Comparison of ENCODE assay signal across 18 cellular contexts in genomic region chr19:5635427-5635826, GRCh38. TPM values are rescaled to one million over a fixed set of nuclear protein-coding genes. Genes with fewer than 3 reads are reported as not detected.
A peak's percentile ranks its signal among the peaks of the same experiment; 100 is the strongest.
DNase-seq lines count a peak whose midpoint lies in the region; ATAC-seq and TF ChIP-seq lines count a peak whose summit lies in the region.
"Had no signal": no experiment of that assay in that cellular context is flagged by ENCODE, and none has a peak within 500 bp of the region (broad histone marks: within the 10 kb centered on the region; RNA-seq: fewer than 3 reads in every experiment).

No MANE protein-coding gene starts in this region.

- no peak for DNase-seq in activated CD8-positive, alpha-beta T cell treated with anti-CD3 and anti-CD28 coated beads, Interleukin-2, amount 10 ng/mL, durations not matched to agents 7 days and 5 days
- no peak for DNase-seq in activated CD8-positive, alpha-beta T cell treated with anti-CD3 and anti-CD28 coated beads for 36 hours
- DNase-seq in CD4-positive, CD25-positive, alpha-beta regulatory T cell: no peak
- DNase-seq in NCI-H526 treated with DMSO at 0.1 percent for 48 hours (lab: John Stamatoyannopoulos, UW) (peak; percentile 85), nephron progenitor cell (no peak), stomach (no peak), 8988T (no peak)
- DNase-seq: HCEC 1CT, NCI-H146, NCI-H446, NCI-H82, Right ventricle myocardium superior had no signal

- H3K4me1 ChIP-seq in CD4-positive, CD25-positive, alpha-beta regulatory T cell (ENCODE audit: control insufficient read depth, insufficient read depth, low read length, poor library complexity, severe bottlenecking): peaks cover 14% of the 10 kb centered on the region
- peaks cover 31 to 94% (median 57%) of the 10 kb centered on the region in 4 donors for H3K4me1 ChIP-seq in stomach

- peaks cover 25% of the 10 kb centered on the region for H3K36me3 ChIP-seq in CD4-positive, CD25-positive, alpha-beta regulatory T cell (ENCODE audit: control insufficient read depth, insufficient read depth, low read length)
- H3K36me3 ChIP-seq in stomach: peaks cover 0 to 12% (median 11%) of the 10 kb centered on the region in 4 donors

- H3K9me3 Mint-ChIP-seq in activated CD8-positive, alpha-beta T cell treated with anti-CD3 and anti-CD28 coated beads, Interleukin-2, amount 10 ng/mL, durations not matched to agents 7 days and 5 days (ENCODE audit: insufficient read depth): no peaks in the 10 kb centered on the region
- H3K9me3 Mint-ChIP-seq in activated CD8-positive, alpha-beta T cell treated with anti-CD3 and anti-CD28 coated beads for 36 hours: no peaks in the 10 kb centered on the region
- no peaks in the 10 kb centered on the region for H3K9me3 Mint-ChIP-seq in CD4-positive, CD25-positive, alpha-beta regulatory T cell
- no peaks in the 10 kb centered on the region for H3K9me3 Mint-ChIP-seq in nephron progenitor cell

- 83 to 88% (median 83%) methylated on average over 6 of the region's 6 CpGs for WGBS in stomach, 5 donors

- intact Hi-C loops in activated CD8-positive, alpha-beta T cell treated with anti-CD3 and anti-CD28 coated beads for 36 hours (cut with micrococcal nuclease): no loop called here
- intact Hi-C loops in stomach (cut with DNase I; ENCODE audit: low total_unique reads): no loop called here

- no peak overlapping the region for H3K4me3 Mint-ChIP-seq in activated CD8-positive, alpha-beta T cell treated with anti-CD3 and anti-CD28 coated beads, Interleukin-2, amount 10 ng/mL, durations not matched to agents 7 days and 5 days
- H3K4me3 Mint-ChIP-seq in activated CD8-positive, alpha-beta T cell treated with anti-CD3 and anti-CD28 coated beads for 36 hours: no peak overlapping the region
- peak overlapping the region in 2 of 4 donors; percentile 0 to 48 for H3K4me3 Mint-ChIP-seq in CD4-positive, CD25-positive, alpha-beta regulatory T cell
- H3K4me3 Mint-ChIP-seq in nephron progenitor cell: no peak overlapping the region

- peak overlapping the region; percentile 26 for H3K27ac Mint-ChIP-seq in activated CD8-positive, alpha-beta T cell treated with anti-CD3 and anti-CD28 coated beads, Interleukin-2, amount 10 ng/mL, durations not matched to agents 7 days and 5 days
- no peak overlapping the region for H3K27ac Mint-ChIP-seq in activated CD8-positive, alpha-beta T cell treated with anti-CD3 and anti-CD28 coated beads for 36 hours
- H3K27ac Mint-ChIP-seq in CD4-positive, CD25-positive, alpha-beta regulatory T cell: no peak overlapping the region
- H3K27ac Mint-ChIP-seq in nephron progenitor cell: peak overlapping the region; percentile 62

- CTCF ChIA-PET in activated CD8-positive, alpha-beta T cell treated with anti-CD3 and anti-CD28 coated beads, Interleukin-2, amount 10 ng/mL, durations not matched to agents 7 days and 5 days (lab: Charles Lee): interaction anchor here (1.9 to 2.0 kb wide), 2 partner anchors 12 to 85 kb away, joined by 4 read pairs; partner anchors contain the start of genes CATSPERD, LONP1, SAFB and SAFB2
- CTCF ChIA-PET in activated CD8-positive, alpha-beta T cell treated with anti-CD3 and anti-CD28 coated beads for 36 hours (lab: Charles Lee): interaction anchor here (1.0 kb wide), 2 partner anchors 9 to 11 kb away, joined by 3 read pairs; no protein-coding TSS in a partner anchor

- H3K27me3 Mint-ChIP-seq in activated CD8-positive, alpha-beta T cell treated with anti-CD3 and anti-CD28 coated beads, Interleukin-2, amount 10 ng/mL, durations not matched to agents 7 days and 5 days (ENCODE audit: low read depth): no peaks in the 10 kb centered on the region
- no peaks in the 10 kb centered on the region for H3K27me3 Mint-ChIP-seq in activated CD8-positive, alpha-beta T cell treated with anti-CD3 and anti-CD28 coated beads for 36 hours
- H3K27me3 Mint-ChIP-seq in CD4-positive, CD25-positive, alpha-beta regulatory T cell: no peaks in the 10 kb centered on the region
- H3K27me3 Mint-ChIP-seq in nephron progenitor cell (ENCODE audit: low read depth, poor library complexity): no peaks in the 10 kb centered on the region

- H3K4me3 ChIP-seq in CD4-positive, CD25-positive, alpha-beta regulatory T cell (ENCODE audit: low read depth, low read length): peak overlapping the region; percentile 4
- H3K4me3 ChIP-seq in stomach: no peak overlapping the region
- H3K4me3 ChIP-seq: BLaER1 treated with 17β-estradiol and CSF1 and Interleukin-3, amounts not matched to agents 10 nM and 100 nM; K562; Peyer's patch had no signal

- H3K27ac ChIP-seq in CD4-positive, CD25-positive, alpha-beta regulatory T cell (ENCODE audit: insufficient read depth, low read length, poor library complexity, severe bottlenecking): no peak overlapping the region
- no peak overlapping the region for H3K27ac ChIP-seq in stomach
- H3K27ac ChIP-seq: 22Rv1; BLaER1 treated with 17β-estradiol and CSF1 and Interleukin-3, amounts not matched to agents 10 nM and 100 nM; HL-60; Peyer's patch had no signal

- no peak for TF ChIP-seq EP300 in stomach (IDR thresholded peaks at IDR 0.05)

- no peak for TF ChIP-seq POLR2A in stomach (IDR thresholded peaks at IDR 0.05)

- H3K27me3 ChIP-seq in CD4-positive, CD25-positive, alpha-beta regulatory T cell (ENCODE audit: control insufficient read depth, insufficient read depth, low read length): no peaks in the 10 kb centered on the region
- H3K27me3 ChIP-seq in stomach: no peaks in the 10 kb centered on the region
- H3K27me3 ChIP-seq: BLaER1 treated with 17β-estradiol and CSF1 and Interleukin-3, amounts not matched to agents 10 nM and 100 nM; Peyer's patch had no signal

- POLR2A ChIA-PET in activated CD8-positive, alpha-beta T cell treated with anti-CD3 and anti-CD28 coated beads, Interleukin-2, amount 10 ng/mL, durations not matched to agents 7 days and 5 days (lab: Charles Lee): interaction anchor here (1.9 to 2.2 kb wide), 2 partner anchors 11 to 12 kb away, joined by 5 to 7 read pairs; partner anchors contain the start of genes SAFB and SAFB2
- POLR2A ChIA-PET in activated CD8-positive, alpha-beta T cell treated with anti-CD3 and anti-CD28 coated beads for 36 hours (lab: Charles Lee): interaction anchor here (0.7 to 2.2 kb wide), 2 partner anchors 11 to 15 kb away, joined by 3 to 17 read pairs; partner anchors contain the start of genes SAFB and SAFB2

- H3K4me1 Mint-ChIP-seq in activated CD8-positive, alpha-beta T cell treated with anti-CD3 and anti-CD28 coated beads, Interleukin-2, amount 10 ng/mL, durations not matched to agents 7 days and 5 days (ENCODE audit: low read depth): peaks cover 23% of the 10 kb centered on the region
- H3K4me1 Mint-ChIP-seq in activated CD8-positive, alpha-beta T cell treated with anti-CD3 and anti-CD28 coated beads for 36 hours (ENCODE audit: low read depth): peaks cover 46% of the 10 kb centered on the region
- H3K4me1 Mint-ChIP-seq in CD4-positive, CD25-positive, alpha-beta regulatory T cell: peaks cover 22 to 71% (median 53%) of the 10 kb centered on the region in 4 donors
- H3K4me1 Mint-ChIP-seq in nephron progenitor cell: peaks cover 18% of the 10 kb centered on the region

- TF ChIP-seq CTCF in activated CD8-positive, alpha-beta T cell treated with anti-CD3 and anti-CD28 coated beads for 36 hours (IDR thresholded peaks at IDR 0.05): no peak
- TF ChIP-seq CTCF in nephron progenitor cell (IDR thresholded peaks at IDR 0.05) (no peak), stomach (IDR thresholded peaks at IDR 0.05) (no peak)

- peaks cover 35% of the 10 kb centered on the region for H3K36me3 Mint-ChIP-seq in activated CD8-positive, alpha-beta T cell treated with anti-CD3 and anti-CD28 coated beads, Interleukin-2, amount 10 ng/mL, durations not matched to agents 7 days and 5 days (ENCODE audit: low read depth)
- peaks cover 27% of the 10 kb centered on the region for H3K36me3 Mint-ChIP-seq in activated CD8-positive, alpha-beta T cell treated with anti-CD3 and anti-CD28 coated beads for 36 hours (ENCODE audit: low read depth)
- H3K36me3 Mint-ChIP-seq in CD4-positive, CD25-positive, alpha-beta regulatory T cell: peaks cover 7% of the 10 kb centered on the region
- peaks cover 61% of the 10 kb centered on the region for H3K36me3 Mint-ChIP-seq in nephron progenitor cell (ENCODE audit: low read depth)

- no peak for ATAC-seq in activated CD8-positive, alpha-beta T cell treated with anti-CD3 and anti-CD28 coated beads, Interleukin-2, amount 10 ng/mL, durations not matched to agents 7 days and 5 days
- ATAC-seq in activated CD8-positive, alpha-beta T cell treated with anti-CD3 and anti-CD28 coated beads for 36 hours: no peak
- ATAC-seq in CD4-positive, CD25-positive, alpha-beta regulatory T cell (ENCODE audit: low read depth in 2 of 2): no peak
- ATAC-seq in HG03175 (IDR thresholded peaks at IDR 0.05; ENCODE audit: unreplicated experiment): no peak
- ATAC-seq: K562 had no signal

- H3K9me3 ChIP-seq in CD4-positive, CD25-positive, alpha-beta regulatory T cell (ENCODE audit: control insufficient read depth in 2 of 2, low read length in 2 of 2): no peaks in the 10 kb centered on the region
- H3K9me3 ChIP-seq in stomach: no peaks in the 10 kb centered on the region
- H3K9me3 ChIP-seq: BLaER1 treated with 17β-estradiol and CSF1 and Interleukin-3, amounts not matched to agents 10 nM and 100 nM; Peyer's patch had no signal

RNA-seq across cellular contexts. Expression of gene SAFB, which starts 12.5 kb away (rescaled TPM):
- 100 to 1,000 TPM; 116 to 134 TPM for total RNA-seq in activated CD8-positive, alpha-beta T cell treated with anti-CD3 and anti-CD28 coated beads, Interleukin-2, amount 10 ng/mL, durations not matched to agents 7 days and 5 days
- total RNA-seq in activated CD8-positive, alpha-beta T cell treated with anti-CD3 and anti-CD28 coated beads for 36 hours: 100 to 1,000 TPM; 124 to 132 TPM
- 204 TPM for total RNA-seq in CD4-positive, CD25-positive, alpha-beta regulatory T cell
- 10 to 100 TPM; 36.9 to 56.2 (median 45.9) TPM for polyA plus RNA-seq in CD4-positive, CD25-positive, alpha-beta regulatory T cell
- total RNA-seq in stomach: 100 to 1,000 TPM in 3 of 5 donors, 10 to 100 TPM in 2; 46.1 to 636 (median 195) TPM
- polyA plus RNA-seq in stomach: 10 to 100 TPM; 33.1 to 46.3 (median 39.0) TPM

RNA-seq across cellular contexts. Expression of gene SAFB2, which starts 12.9 kb away (rescaled TPM):
- total RNA-seq in activated CD8-positive, alpha-beta T cell treated with anti-CD3 and anti-CD28 coated beads, Interleukin-2, amount 10 ng/mL, durations not matched to agents 7 days and 5 days: 10 to 100 TPM; 84.2 to 96.6 TPM
- 10 to 100 TPM; 70.8 to 78.0 TPM for total RNA-seq in activated CD8-positive, alpha-beta T cell treated with anti-CD3 and anti-CD28 coated beads for 36 hours
- 271 TPM for total RNA-seq in CD4-positive, CD25-positive, alpha-beta regulatory T cell
- polyA plus RNA-seq in CD4-positive, CD25-positive, alpha-beta regulatory T cell: 10 to 100 TPM; 23.0 to 26.1 (median 23.3) TPM
- 100 to 1,000 TPM in 4 of 5 donors, 10 to 100 TPM in 1; 67.2 to 237 (median 126) TPM for total RNA-seq in stomach
- 10 to 100 TPM; 38.5 to 49.8 (median 46.6) TPM for polyA plus RNA-seq in stomach

RNA-seq across cellular contexts. Expression of gene MICOS13, which starts 44.9 kb away (rescaled TPM):
- total RNA-seq in activated CD8-positive, alpha-beta T cell treated with anti-CD3 and anti-CD28 coated beads, Interleukin-2, amount 10 ng/mL, durations not matched to agents 7 days and 5 days: 10 to 100 TPM; 53.1 to 55.1 TPM
- 10 to 100 TPM; 49.4 TPM for total RNA-seq in activated CD8-positive, alpha-beta T cell treated with anti-CD3 and anti-CD28 coated beads for 36 hours
- total RNA-seq in CD4-positive, CD25-positive, alpha-beta regulatory T cell: 21.2 TPM
- polyA plus RNA-seq in CD4-positive, CD25-positive, alpha-beta regulatory T cell: 100 to 1,000 TPM in 2 of 4 donors, 10 to 100 TPM in 2; 90.6 to 110 (median 100) TPM
- total RNA-seq in stomach: 100 to 1,000 TPM in 1 of 5 donors, 10 to 100 TPM in 4; 11.0 to 171 (median 27.5) TPM
- 100 to 1,000 TPM in 2 of 3 donors, 10 to 100 TPM in 1; 96.7 to 136 (median 121) TPM for polyA plus RNA-seq in stomach

RNA-seq across cellular contexts. Expression of gene HSD11B1L, which starts 45.4 kb away (rescaled TPM):
- 1 to 10 TPM; 2.0 to 2.1 TPM for total RNA-seq in activated CD8-positive, alpha-beta T cell treated with anti-CD3 and anti-CD28 coated beads, Interleukin-2, amount 10 ng/mL, durations not matched to agents 7 days and 5 days
- total RNA-seq in activated CD8-positive, alpha-beta T cell treated with anti-CD3 and anti-CD28 coated beads for 36 hours: 1 to 10 TPM; 2.7 to 3.5 TPM
- 2.4 TPM for total RNA-seq in CD4-positive, CD25-positive, alpha-beta regulatory T cell
- polyA plus RNA-seq in CD4-positive, CD25-positive, alpha-beta regulatory T cell: 1 to 10 TPM; 1.8 to 3.0 (median 2.3) TPM
- 10 to 100 TPM in 1 of 5 donors, 1 to 10 TPM in 3, under 1 TPM in 1; 0.89 to 26.8 (median 2.0) TPM for total RNA-seq in stomach
- 10 to 100 TPM in 2 of 3 donors, 1 to 10 TPM in 1; 8.9 to 16.5 (median 11.2) TPM for polyA plus RNA-seq in stomach

RNA-seq across cellular contexts. Expression of gene RPL36, which starts 54.7 kb away (rescaled TPM):
- total RNA-seq in activated CD8-positive, alpha-beta T cell treated with anti-CD3 and anti-CD28 coated beads, Interleukin-2, amount 10 ng/mL, durations not matched to agents 7 days and 5 days: 100 to 1,000 TPM; 926 to 951 TPM
- 1,000 to 10,000 TPM; 1,711 to 1,715 TPM for total RNA-seq in activated CD8-positive, alpha-beta T cell treated with anti-CD3 and anti-CD28 coated beads for 36 hours
- 984 TPM for total RNA-seq in CD4-positive, CD25-positive, alpha-beta regulatory T cell
- 1,000 to 10,000 TPM; 1,952 to 2,703 (median 2,229) TPM for polyA plus RNA-seq in CD4-positive, CD25-positive, alpha-beta regulatory T cell
- total RNA-seq in stomach: 100 to 1,000 TPM; 121 to 772 (median 289) TPM
- 1,000 to 10,000 TPM; 1,713 to 2,132 (median 1,726) TPM for polyA plus RNA-seq in stomach

Comparison
In these comparisons a context has a peak if more than half of its experiments do, and no peak if none do; other contexts are left out.
1. H3K27ac Mint-ChIP-seq: peak in activated CD8-positive, alpha-beta T cell treated with anti-CD3 and anti-CD28 coated beads, Interleukin-2, amount 10 ng/mL, durations not matched to agents 7 days and 5 days (single experiment) and nephron progenitor cell (single experiment); none in activated CD8-positive, alpha-beta T cell treated with anti-CD3 and anti-CD28 coated beads for 36 hours (single experiment) and CD4-positive, CD25-positive, alpha-beta regulatory T cell (0 of 3).